8 cellular contexts compared by ENCODE assay signal in the genomic region with DNA sequence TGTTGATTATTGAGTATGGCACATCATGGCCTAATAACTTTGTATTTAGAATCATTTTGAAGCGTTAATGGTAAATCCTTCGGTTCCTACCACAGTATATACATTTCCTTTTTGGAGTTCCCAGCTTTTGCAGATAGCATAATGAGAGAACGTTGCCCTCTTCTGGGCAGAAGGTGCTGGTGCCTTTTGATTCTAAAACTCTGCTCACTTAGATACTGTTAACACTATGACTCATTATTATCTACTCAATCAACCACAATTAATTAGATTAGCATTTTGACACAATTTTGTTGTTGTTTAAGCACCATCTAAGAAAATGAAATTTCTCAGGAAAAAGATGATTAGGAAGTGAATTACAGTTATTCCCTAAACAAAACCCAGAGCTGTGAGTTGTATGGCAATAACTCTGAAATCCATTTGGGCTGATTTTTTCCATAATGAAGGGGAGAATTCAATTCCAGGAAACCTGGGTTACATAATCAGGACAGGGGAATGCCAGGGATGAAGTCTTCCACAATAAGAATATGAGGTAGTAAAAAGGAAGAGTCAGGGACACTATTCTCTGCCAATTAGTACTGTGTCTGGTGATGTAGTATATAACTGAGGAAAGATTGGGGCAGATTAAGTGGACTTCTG. TPM values are rescaled to one million over a fixed set of nuclear protein-coding genes. Genes with fewer than 3 reads are reported as not detected.
A peak's percentile ranks its signal among the peaks of the same experiment; 100 is the strongest.
DNase-seq lines count a peak whose midpoint lies in the region; ATAC-seq, FAIRE-seq and TF ChIP-seq lines count a peak whose summit lies in the region.

No MANE protein-coding gene starts in this region.

- WGBS in pancreas, 2 donors = 0 to 1% methylated on average over 3 of the region's 3 CpGs

- peak; percentile 10 for FAIRE-seq in frontal cortex (lab: Jason Lieb, UNC)
- FAIRE-seq in pancreas (lab: Jason Lieb, UNC) = peak; percentile 92

- no peaks in the 10 kb centered on the region for H3K36me3 ChIP-seq in pancreas

- no peaks in the 10 kb centered on the region for H3K4me1 ChIP-seq in pancreas

- H3K4me3 Mint-ChIP-seq in activated CD4-positive, alpha-beta memory T cell treated with anti-CD3 and anti-CD28 coated beads for 36 hours = no peak overlapping the region

- no peak overlapping the region for H3K27ac ChIP-seq in pancreas

- H3K9me3 ChIP-seq in pancreas = no peaks in the 10 kb centered on the region

- peaks cover 20% of the 10 kb centered on the region for H3K4me1 Mint-ChIP-seq in activated CD4-positive, alpha-beta memory T cell treated with anti-CD3 and anti-CD28 coated beads for 36 hours (ENCODE audit: low read depth)

- H3K9me3 Mint-ChIP-seq in activated CD4-positive, alpha-beta memory T cell treated with anti-CD3 and anti-CD28 coated beads for 36 hours = no peaks in the 10 kb centered on the region

- H3K27me3 ChIP-seq in pancreas = no peaks in the 10 kb centered on the region

- peak; percentile 43 to 74 (median 64) for TF ChIP-seq CTCF in pancreas (IDR thresholded peaks at IDR 0.05)

- ATAC-seq in GM18520 (IDR thresholded peaks at IDR 0.05; ENCODE audit: unreplicated experiment) = peak; percentile 52
- peak; percentile 72 for ATAC-seq in HG03175 (IDR thresholded peaks at IDR 0.05; ENCODE audit: unreplicated experiment)
- peak; percentile 79 to 92 (median 91) for ATAC-seq in pancreas
- ATAC-seq in GM18873 (IDR thresholded peaks at IDR 0.05; ENCODE audit: low FRiP score, unreplicated experiment) = no peak

- H3K4me3 ChIP-seq in pancreas = no peak overlapping the region

- POLR2A ChIA-PET in activated CD4-positive, alpha-beta memory T cell treated with anti-CD3 and anti-CD28 coated beads for 36 hours (lab: Charles Lee) = interaction anchor here (1.3 kb wide), 1 partner anchor 136 kb away, joined by 3 read pairs; no protein-coding TSS in a partner anchor

- DNase-seq in COLO668 (lab: John Stamatoyannopoulos, UW; ENCODE audit: unreplicated experiment) (peak; percentile 18), NCI-H345 treated with DMSO at 0.1 percent for 48 hours (lab: John Stamatoyannopoulos, UW; ENCODE audit: unreplicated experiment) (peak; percentile 56), frontal cortex (ENCODE audit: low spot score in 2 of 2) (peak in 1 of 2 donors; percentile 50), pancreas (peak in 1 of 6 donors; percentile 54)
- DNase-seq in activated CD4-positive, alpha-beta memory T cell treated with anti-CD3 and anti-CD28 coated beads for 36 hours = peak; percentile 47

- intact Hi-C loops in activated CD4-positive, alpha-beta memory T cell treated with anti-CD3 and anti-CD28 coated beads for 36 hours (cut with micrococcal nuclease) = loop anchor here (1.0 to 5.0 kb wide), 5 partner anchors 136 to 1087 kb away; a partner anchor contains a TSS
- intact Hi-C loops in pancreas (cut with DNase I) = loop anchor here in 1 of 3 donors (10.0 kb wide), 1 partner anchor 415 kb away; no protein-coding TSS in a partner anchor

- H3K36me3 Mint-ChIP-seq in activated CD4-positive, alpha-beta memory T cell treated with anti-CD3 and anti-CD28 coated beads for 36 hours = no peaks in the 10 kb centered on the region

- H3K27ac Mint-ChIP-seq in activated CD4-positive, alpha-beta memory T cell treated with anti-CD3 and anti-CD28 coated beads for 36 hours = peak overlapping the region; percentile 24

- CTCF ChIA-PET in activated CD4-positive, alpha-beta memory T cell treated with anti-CD3 and anti-CD28 coated beads for 36 hours (lab: Charles Lee) = interaction anchor here (0.7 to 14.6 kb wide), 25 partner anchors 10 to 732 kb away, joined by 3 to 333 read pairs (median 4); a partner anchor contains a TSS

- H3K27me3 Mint-ChIP-seq in activated CD4-positive, alpha-beta memory T cell treated with anti-CD3 and anti-CD28 coated beads for 36 hours = no peaks in the 10 kb centered on the region

RNA-seq across cellular contexts. Expression of a gene that starts 11.5 kb away (rescaled TPM):
- 100 to 1,000 TPM; 103 to 116 TPM for total RNA-seq in activated CD4-positive, alpha-beta memory T cell treated with anti-CD3 and anti-CD28 coated beads for 36 hours
- total RNA-seq in frontal cortex (54.6 TPM), pancreas (10 to 100 TPM; 23.6 to 43.0 (median 36.0) TPM)
- 10 to 100 TPM in 1 of 2 donors, 1 to 10 TPM in 1; 8.2 to 32.9 TPM for polyA plus RNA-seq in pancreas
